22 cellular contexts compared by ENCODE assay signal in genomic region chr18:37720706-37721105, GRCh38.
A peak's percentile ranks its signal among the peaks of the same experiment; 100 is the strongest.
DNase-seq lines count a peak whose midpoint lies in the region; ATAC-seq, FAIRE-seq and TF ChIP-seq lines count a peak whose summit lies in the region.
"Had no signal": no experiment of that assay in that cellular context is flagged by ENCODE, and none has a peak within 500 bp of the region (broad histone marks: within the 10 kb centered on the region; RNA-seq: fewer than 3 reads in every experiment).

No MANE protein-coding gene starts in this region.

- SMC1A ChIA-PET in GM12878 (lab: Charles Lee; ENCODE audit: uncharacterized antibody, unreplicated experiment), result interaction anchor here (0.7 kb wide), 1 partner anchor 1237 kb away, joined by 3 read pairs; no protein-coding TSS in a partner anchor

- peak overlapping the region in 4 of 11 experiments; percentile 63 to 96 (median 90); a peak in 7 of 22 replicates for H3K27ac ChIP-seq in BLaER1 treated with 17β-estradiol and CSF1 and Interleukin-3, amounts not matched to agents 10 nM and 100 nM
- H3K27ac ChIP-seq in GM12878 (ENCODE audit: control insufficient read depth, insufficient read depth) (no peak overlapping the region), esophagus muscularis mucosa (replicated peaks in 1 of 4) (no peak overlapping the region)
- H3K27ac ChIP-seq: HL-60, Peyer's patch had no signal

- TF ChIP-seq POLR2A in GM12878 (IDR thresholded peaks at IDR 0.05; ENCODE audit: low read depth, low read length), result no peak
- no peak for TF ChIP-seq POLR2A in esophagus muscularis mucosa (IDR thresholded peaks at IDR 0.05; ENCODE audit: low read depth)

- H3K9me3 ChIP-seq in BLaER1 treated with 17β-estradiol and CSF1 and Interleukin-3, amounts not matched to agents 10 nM and 100 nM (replicated peaks in 1 of 11), result no peaks in the 10 kb centered on the region
- H3K9me3 ChIP-seq in GM12878 (replicated peaks; ENCODE audit: control insufficient read depth, insufficient read depth, low read length) (no peaks in the 10 kb centered on the region), esophagus muscularis mucosa (no peaks in the 10 kb centered on the region)
- H3K9me3 ChIP-seq: Peyer's patch had no signal

- H3K4me1 ChIP-seq in BLaER1 treated with 17β-estradiol and CSF1 and Interleukin-3, amounts not matched to agents 10 nM and 100 nM, result peaks cover 25 to 68% (median 36%) of the 10 kb centered on the region in 10 experiments
- H3K4me1 ChIP-seq in GM12878 (ENCODE audit: control insufficient read depth, insufficient read depth, low read length) (no peaks in the 10 kb centered on the region), esophagus muscularis mucosa (no peaks in the 10 kb centered on the region)
- H3K4me1 ChIP-seq: Peyer's patch had no signal

- H3K9me3 Mint-ChIP-seq in activated T-helper 17 cell treated with anti-CD3 and anti-CD28 coated beads, Interleukin-2, amount 50 U/mL, for 72 hours, result peaks cover 4% of the 10 kb centered on the region

- no peaks in the 10 kb centered on the region for H4K20me1 ChIP-seq in BLaER1 treated with 17β-estradiol and CSF1 and Interleukin-3, amounts not matched to agents 10 nM and 100 nM
- H4K20me1 ChIP-seq in GM12878 (ENCODE audit: control insufficient read depth, insufficient read depth), result no peaks in the 10 kb centered on the region

- TF ChIP-seq RAD21 in GM12878 (IDR thresholded peaks at IDR 0.05; ENCODE audit: insufficient read depth, low read depth, low read length), result no peak

- H3K9ac ChIP-seq in BLaER1 treated with 17β-estradiol and CSF1 and Interleukin-3, amounts not matched to agents 10 nM and 100 nM, result peak overlapping the region in 3 of 11 experiments; percentile 64 to 81 (median 79); a peak in 6 of 22 replicates
- H3K9ac ChIP-seq in GM12878 (ENCODE audit: control insufficient read depth, insufficient read depth, low read length), result no peak overlapping the region

- FAIRE-seq in GM12878 (lab: Jason Lieb, UNC), result no peak
- FAIRE-seq: GM12892, HepG2, K562 had no signal

- WGBS in GM12878 (ENCODE audit: insufficient coverage, insufficient replicate concordance, low lambda C conversion rate, missing lambda C conversion rate), result 8% methylated on average over 3 of the region's 3 CpGs
- 54% methylated on average over 3 of the region's 3 CpGs for WGBS in esophagus muscularis mucosa

- no peak overlapping the region for H3K4me3 Mint-ChIP-seq in activated T-helper 17 cell treated with anti-CD3 and anti-CD28 coated beads, Interleukin-2, amount 50 U/mL, for 72 hours
- H3K4me3 Mint-ChIP-seq: T-cell had no signal

- no peaks in the 10 kb centered on the region for H3K36me3 Mint-ChIP-seq in activated T-helper 17 cell treated with anti-CD3 and anti-CD28 coated beads, Interleukin-2, amount 50 U/mL, for 72 hours (ENCODE audit: low read depth)
- H3K36me3 Mint-ChIP-seq: T-cell had no signal

- H3K79me2 ChIP-seq in GM12878 (ENCODE audit: control insufficient read depth, insufficient read depth, low read length), result no peaks in the 10 kb centered on the region

- H3K4me1 Mint-ChIP-seq in activated T-helper 17 cell treated with anti-CD3 and anti-CD28 coated beads, Interleukin-2, amount 50 U/mL, for 72 hours, result no peaks in the 10 kb centered on the region
- H3K4me1 Mint-ChIP-seq: T-cell had no signal

- in situ Hi-C loops in GM12878 (cut with MboI), result no loop called here

- ATAC-seq in HG03432 (IDR thresholded peaks at IDR 0.05; ENCODE audit: unreplicated experiment), result peak; percentile 71
- ATAC-seq in GM12878, result peak; percentile 38; the same call in 2 of the 3 replicates
- peak; percentile 20 for ATAC-seq in sciatic nerve
- ATAC-seq in activated T-helper 17 cell treated with anti-CD3 and anti-CD28 coated beads, Interleukin-2, amount 50 U/mL, for 72 hours (replicated peaks), result no peak
- ATAC-seq in HG02588 (IDR thresholded peaks at IDR 0.05; ENCODE audit: unreplicated experiment), result no peak
- ATAC-seq: HepG2, K562, SK-N-SH treated with all-trans-retinoic acid at 6 μM for 48 hours, T-cell had no signal

- H2AFZ ChIP-seq in GM12878 (ENCODE audit: control insufficient read depth, low read depth, low read length), result no peak overlapping the region

- CTCF ChIA-PET in GM12878 (lab: Yijun Ruan, JAX), result no interaction called here

- DNase-seq in GM12878 (ENCODE audit: low read depth, low spot score) (no peak), sciatic nerve (ENCODE audit: low spot score) (no peak), esophagus muscularis mucosa (ENCODE audit: extremely low spot score) (no peak), GM19240 (ENCODE audit: insufficient read length, low spot score) (no peak)
- DNase-seq: 8988T, DMS79, H7, NCI-H1694, NCI-H2081, NCI-H2171, NCI-H524 treated with DMSO at 0.1 percent for 48 hours, Peyer's patch, T-cell had no signal

- intact Hi-C loops in GM12878 (cut with micrococcal nuclease; ENCODE audit: unreplicated experiment) (no loop called here), sciatic nerve (cut with DNase I) (no loop called here), esophagus muscularis mucosa (cut with DNase I) (no loop called here)

- no peaks in the 10 kb centered on the region for H3K36me3 ChIP-seq in BLaER1 treated with 17β-estradiol and CSF1 and Interleukin-3, amounts not matched to agents 10 nM and 100 nM
- H3K36me3 ChIP-seq in GM12878 (ENCODE audit: control insufficient read depth in 2 of 2, insufficient read depth in 2 of 2, low read length in 1 of 2), result no peaks in the 10 kb centered on the region
- no peaks in the 10 kb centered on the region for H3K36me3 ChIP-seq in esophagus muscularis mucosa
- H3K36me3 ChIP-seq: Peyer's patch had no signal

- no peak for TF ChIP-seq EP300 in GM12878 (IDR thresholded peaks at IDR 0.05; ENCODE audit: borderline replicate concordance in 1 of 2, control insufficient read depth in 1 of 2, low read depth in 2 of 2, low read length in 2 of 2)
- no peak for TF ChIP-seq EP300 in esophagus muscularis mucosa (IDR thresholded peaks at IDR 0.05)

- RAD21 ChIA-PET in GM12878 (lab: Charles Lee; ENCODE audit: unreplicated experiment), result no interaction called here

- POLR2A ChIA-PET in GM12878 (lab: Charles Lee), result no interaction called here

- no TSS peak for BruUV-seq in GM12878 (replicated peaks; lab: Mats Ljungman, UMichigan)

- no peak for TF ChIP-seq CTCF in GM12878 (IDR thresholded peaks at IDR 0.05 in 2 of 3, conservative IDR thresholded peaks at IDR 0.05 in 1 of 3; ENCODE audit: control insufficient read depth in 2 of 3, extremely low read depth in 1 of 3, insufficient read depth in 1 of 3, low read depth in 3 of 3, low read length in 3 of 3)
- no peak for TF ChIP-seq CTCF in esophagus muscularis mucosa (IDR thresholded peaks at IDR 0.05)

- H3K27me3 Mint-ChIP-seq in activated T-helper 17 cell treated with anti-CD3 and anti-CD28 coated beads, Interleukin-2, amount 50 U/mL, for 72 hours, result peaks cover 6% of the 10 kb centered on the region

- no peak overlapping the region for H3K4me3 ChIP-seq in BLaER1 treated with 17β-estradiol and CSF1 and Interleukin-3, amounts not matched to agents 10 nM and 100 nM
- H3K4me3 ChIP-seq in GM12878 (no peak overlapping the region), esophagus muscularis mucosa (no peak overlapping the region)
- H3K4me3 ChIP-seq: K562, Peyer's patch had no signal

- no peak overlapping the region for H3K27ac Mint-ChIP-seq in activated T-helper 17 cell treated with anti-CD3 and anti-CD28 coated beads, Interleukin-2, amount 50 U/mL, for 72 hours
- H3K27ac Mint-ChIP-seq: T-cell had no signal

- H3K4me2 ChIP-seq in BLaER1 treated with 17β-estradiol and CSF1 and Interleukin-3, amounts not matched to agents 10 nM and 100 nM, result peak overlapping the region; percentile 28 to 95 (median 79); a peak in 19 of 22 replicates
- no peak overlapping the region for H3K4me2 ChIP-seq in GM12878 (ENCODE audit: control insufficient read depth, insufficient read depth)

- H3K27me3 ChIP-seq in BLaER1 treated with 17β-estradiol and CSF1 and Interleukin-3, amounts not matched to agents 10 nM and 100 nM, result no peaks in the 10 kb centered on the region
- H3K27me3 ChIP-seq in GM12878 (replicated peaks in 1 of 2; ENCODE audit: control insufficient read depth in 2 of 2, insufficient read depth in 2 of 2, low read length in 1 of 2), result no peaks in the 10 kb centered on the region
- H3K27me3 ChIP-seq in esophagus muscularis mucosa, result no peaks in the 10 kb centered on the region
- H3K27me3 ChIP-seq: Peyer's patch had no signal

TF ChIP-seq in GM12878, 131 proteins besides CTCF, POLR2A, EP300 and RAD21:
- TF ChIP-seq RFX5 (IDR thresholded peaks at IDR 0.05; ENCODE audit: low read depth, low read length) (no peak), SPI1 (IDR thresholded peaks at IDR 0.05; ENCODE audit: borderline replicate concordance, insufficient read depth, low read depth, low read length) (peak; percentile 71), NR2F1 (conservative IDR thresholded peaks at IDR 0.05) (peak; percentile 52; the same call in 1 of the 2 replicates)

Comparison
In these comparisons a context has a peak if more than half of its experiments do, and no peak if none do; other contexts are left out.
1. ATAC-seq: peak in HG03432 (single experiment), GM12878 (single experiment) and sciatic nerve (single experiment); none in activated T-helper 17 cell treated with anti-CD3 and anti-CD28 coated beads, Interleukin-2, amount 50 U/mL, for 72 hours (single experiment) and HG02588 (single experiment).